8 cellular contexts compared by ENCODE assay signal in the genomic region with DNA sequence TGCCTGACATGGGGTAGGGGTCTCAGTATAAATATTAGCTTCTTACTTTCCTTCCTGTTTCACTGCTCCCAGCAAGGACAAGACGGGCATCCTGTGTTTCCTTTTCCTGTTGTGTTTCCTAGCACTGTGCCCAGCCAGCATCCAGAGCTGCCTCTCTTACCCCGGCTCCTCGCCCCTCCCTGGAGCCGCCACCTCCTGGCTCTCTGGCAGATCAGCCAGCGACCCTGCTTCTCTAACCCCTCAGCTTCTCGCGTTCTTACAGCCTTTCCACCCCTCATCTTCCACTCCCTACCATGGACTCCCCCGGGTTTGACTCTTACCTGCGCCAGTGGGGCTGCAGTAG. TPM values are rescaled to one million over a fixed set of nuclear protein-coding genes. Genes with fewer than 3 reads are reported as not detected.
A peak's percentile ranks its signal among the peaks of the same experiment; 100 is the strongest.
DNase-seq lines count a peak whose midpoint lies in the region; ATAC-seq and TF ChIP-seq lines count a peak whose summit lies in the region.
"Had no signal": no experiment of that assay in that cellular context is flagged by ENCODE, and none has a peak within 500 bp of the region (broad histone marks: within the 10 kb centered on the region; RNA-seq: fewer than 3 reads in every experiment).

No MANE protein-coding gene starts in this region.

- H3K4me1 Mint-ChIP-seq in activated CD4-positive, alpha-beta memory T cell treated with anti-CD3 and anti-CD28 coated beads for 36 hours (ENCODE audit: low read depth), result peaks cover 62% of the 10 kb centered on the region

- no peaks in the 10 kb centered on the region for H3K9me3 ChIP-seq in HEK293 (ENCODE audit: control insufficient read depth, insufficient read depth, low read depth, low read length)
- no peaks in the 10 kb centered on the region for H3K9me3 ChIP-seq in gastroesophageal sphincter
- no peaks in the 10 kb centered on the region for H3K9me3 ChIP-seq in spleen

- H3K4me1 ChIP-seq in HEK293 (ENCODE audit: control insufficient read depth, insufficient read depth, low read length), result no peaks in the 10 kb centered on the region
- H3K4me1 ChIP-seq in gastroesophageal sphincter, result peaks cover 27 to 97% (median 87%) of the 10 kb centered on the region in 3 donors
- H3K4me1 ChIP-seq in spleen, result peaks cover 69 to 91% (median 81%) of the 10 kb centered on the region in 6 donors

- CTCF ChIA-PET in HEK293 (lab: Yijun Ruan, JAX), result interaction anchor here (0.6 to 14.1 kb wide), 12 partner anchors 11 to 133 kb away, joined by 3 to 234 read pairs (median 3); no protein-coding TSS in a partner anchor
- CTCF ChIA-PET in activated CD4-positive, alpha-beta memory T cell treated with anti-CD3 and anti-CD28 coated beads for 36 hours (lab: Charles Lee), result interaction anchor here (1.1 to 28.1 kb wide), 11 partner anchors 9 to 164 kb away, joined by 3 to 795 read pairs (median 6); no protein-coding TSS in a partner anchor

- no peak overlapping the region for H3K4me3 Mint-ChIP-seq in activated CD4-positive, alpha-beta memory T cell treated with anti-CD3 and anti-CD28 coated beads for 36 hours

- no peak for DNase-seq in activated CD4-positive, alpha-beta memory T cell treated with anti-CD3 and anti-CD28 coated beads for 36 hours
- DNase-seq in spleen, result no peak
- no peak for DNase-seq in NCI-H524 treated with DMSO at 0.1 percent for 48 hours (lab: John Stamatoyannopoulos, UW)
- DNase-seq: NCI-H1930 had no signal

- H3K36me3 Mint-ChIP-seq in activated CD4-positive, alpha-beta memory T cell treated with anti-CD3 and anti-CD28 coated beads for 36 hours, result peaks cover 53% of the 10 kb centered on the region

- no peaks in the 10 kb centered on the region for H3K9me3 Mint-ChIP-seq in activated CD4-positive, alpha-beta memory T cell treated with anti-CD3 and anti-CD28 coated beads for 36 hours

- H3K27me3 ChIP-seq in gastroesophageal sphincter (no peaks in the 10 kb centered on the region), spleen (replicated peaks in 1 of 7) (no peaks in the 10 kb centered on the region)

- intact Hi-C loops in activated CD4-positive, alpha-beta memory T cell treated with anti-CD3 and anti-CD28 coated beads for 36 hours (cut with micrococcal nuclease), result no loop called here
- intact Hi-C loops in spleen (cut with DNase I; ENCODE audit: low total_unique reads), result loop anchor here (5.0 kb wide), 1 partner anchor 35 kb away; no protein-coding TSS in a partner anchor

- H3K27me3 Mint-ChIP-seq in activated CD4-positive, alpha-beta memory T cell treated with anti-CD3 and anti-CD28 coated beads for 36 hours, result no peaks in the 10 kb centered on the region

- H3K27ac ChIP-seq in HEK293 (ENCODE audit: extremely low read depth, low read depth, low read length) (no peak overlapping the region), gastroesophageal sphincter (peak overlapping the region; percentile 7 to 99 (median 81)), spleen (peak overlapping the region; percentile 55 to 98 (median 80))

- H3K4me3 ChIP-seq in HEK293 (ENCODE audit: low read depth, low read length) (no peak overlapping the region), gastroesophageal sphincter (no peak overlapping the region), spleen (peak overlapping the region in 1 of 8 donors; percentile 37)

- TF ChIP-seq CTCF in HEK293 (tag by site-specific recombination; IDR thresholded peaks at IDR 0.05) (no peak), gastroesophageal sphincter (IDR thresholded peaks at IDR 0.05) (no peak), spleen (IDR thresholded peaks at IDR 0.05 in 8 of 11, conservative IDR thresholded peaks at IDR 0.05 in 3 of 11) (no peak)

- peaks cover 0 to 44% of the 10 kb centered on the region in 2 experiments; a peak in 2 of 3 replicates for H3K36me3 ChIP-seq in HEK293 (ENCODE audit: control insufficient read depth in 2 of 2, insufficient read depth in 1 of 2, low read length in 2 of 2)
- peaks cover 0 to 26% of the 10 kb centered on the region in 2 donors for H3K36me3 ChIP-seq in gastroesophageal sphincter
- H3K36me3 ChIP-seq in spleen, result peaks cover 1 to 56% (median 18%) of the 10 kb centered on the region in 6 donors

- ATAC-seq in gastroesophageal sphincter, result no peak
- ATAC-seq in GM21423 (IDR thresholded peaks at IDR 0.05; ENCODE audit: unreplicated experiment), result no peak
- no peak for ATAC-seq in GM18517 (IDR thresholded peaks at IDR 0.05; ENCODE audit: unreplicated experiment)

- POLR2A ChIA-PET in HEK293 (lab: Yijun Ruan, JAX), result interaction anchor here (0.7 to 1.3 kb wide), 3 partner anchors 10 to 27 kb away, joined by 3 to 6 read pairs (median 3); no protein-coding TSS in a partner anchor
- POLR2A ChIA-PET in activated CD4-positive, alpha-beta memory T cell treated with anti-CD3 and anti-CD28 coated beads for 36 hours (lab: Charles Lee), result interaction anchor here (0.9 to 1.9 kb wide), 5 partner anchors 12 to 36 kb away, joined by 3 to 13 read pairs (median 4); no protein-coding TSS in a partner anchor

- TF ChIP-seq EP300 in gastroesophageal sphincter (IDR thresholded peaks at IDR 0.05), result no peak

- TF ChIP-seq POLR2A in gastroesophageal sphincter (IDR thresholded peaks at IDR 0.05), result no peak
- no peak for TF ChIP-seq POLR2A in spleen (IDR thresholded peaks at IDR 0.05)

- H3K27ac Mint-ChIP-seq in activated CD4-positive, alpha-beta memory T cell treated with anti-CD3 and anti-CD28 coated beads for 36 hours, result peak overlapping the region; percentile 99

- WGBS in gastroesophageal sphincter (ENCODE audit: low coverage in 1 of 2), 2 donors, result 59% methylated on average over 5 of the region's 9 CpGs; no CpG with 5 or more reads in 1 of the 2 donors
- 35 to 48% (median 40%) methylated on average over 9 of the region's 9 CpGs for WGBS in spleen, 5 donors

TF ChIP-seq in HEK293, 187 proteins besides CTCF, POLR2A, EP300 and RAD21:
- no peak for TF ChIP-seq ZNF596 (tag by site-specific recombination; IDR thresholded peaks at IDR 0.05)
- 0 out of 2 replicates have a peak, but pooled peaks have one; percentile 24 for TF ChIP-seq ZNF600 (tag by site-specific recombination; IDR thresholded peaks at IDR 0.05)
- peak; percentile 22; the same call in 1 of the 2 replicates for TF ChIP-seq ZNF394 (tag by site-specific recombination; IDR thresholded peaks at IDR 0.05; ENCODE audit: borderline replicate concordance)

RNA-seq across cellular contexts. Expression of gene HDAC7, which starts 17.8 kb away (rescaled TPM):
- total RNA-seq in activated CD4-positive, alpha-beta memory T cell treated with anti-CD3 and anti-CD28 coated beads for 36 hours, result 100 to 1,000 TPM; 257 to 280 TPM
- total RNA-seq in gastroesophageal sphincter (10 to 100 TPM; 55.9 to 96.5 (median 59.4) TPM), spleen (100 to 1,000 TPM in 5 of 7 donors, 10 to 100 TPM in 2; 74.9 to 158 (median 132) TPM)
- polyA plus RNA-seq in spleen, result 10 to 100 TPM; 39.6 to 76.7 (median 52.2) TPM

RNA-seq across cellular contexts. Expression of gene SLC48A1, which starts 28.8 kb away (rescaled TPM):
- total RNA-seq in activated CD4-positive, alpha-beta memory T cell treated with anti-CD3 and anti-CD28 coated beads for 36 hours, result 10 to 100 TPM; 13.7 to 16.2 TPM
- total RNA-seq in gastroesophageal sphincter, result 10 to 100 TPM; 40.7 to 66.8 (median 53.3) TPM
- 10 to 100 TPM; 20.2 to 66.4 (median 42.3) TPM for total RNA-seq in spleen
- polyA plus RNA-seq in spleen, result 10 to 100 TPM in 1 of 3 donors, 1 to 10 TPM in 2; 8.4 to 24.1 (median 9.5) TPM

RNA-seq across cellular contexts. Expression of gene RAPGEF3, which starts 43.2 kb away (rescaled TPM):
- 1 to 10 TPM; 2.1 to 2.5 TPM for total RNA-seq in activated CD4-positive, alpha-beta memory T cell treated with anti-CD3 and anti-CD28 coated beads for 36 hours
- total RNA-seq in gastroesophageal sphincter (10 to 100 TPM; 19.3 to 56.8 (median 25.5) TPM), spleen (10 to 100 TPM; 50.6 to 84.3 (median 57.8) TPM)
- 100 to 1,000 TPM in 1 of 3 donors, 10 to 100 TPM in 2; 21.4 to 116 (median 64.3) TPM for polyA plus RNA-seq in spleen

Comparison
In these comparisons a context has a peak if more than half of its experiments do, and no peak if none do; other contexts are left out.
1. RNA of gene RAPGEF3, which starts 43.2 kb away (total RNA-seq): 50.6 to 84.3 TPM in spleen and 19.3 to 56.8 TPM in gastroesophageal sphincter; 2.1 to 2.5 TPM in activated CD4-positive, alpha-beta memory T cell treated with anti-CD3 and anti-CD28 coated beads for 36 hours; every median in the first group is over 4 times any median in the second.